16 cellular contexts compared by ENCODE assay signal in genomic region chr2:100773538-100773937, GRCh38. TPM values are rescaled to one million over a fixed set of nuclear protein-coding genes. Genes with fewer than 3 reads are reported as not detected.
A peak's percentile ranks its signal among the peaks of the same experiment; 100 is the strongest.
DNase-seq lines count a peak whose midpoint lies in the region; ATAC-seq, FAIRE-seq and TF ChIP-seq lines count a peak whose summit lies in the region.
"Had no signal": no experiment of that assay in that cellular context is flagged by ENCODE, and none has a peak within 500 bp of the region (broad histone marks: within the 10 kb centered on the region; RNA-seq: fewer than 3 reads in every experiment).

No MANE protein-coding gene starts in this region.

- in situ Hi-C loops in Panc1 (cut with HindIII; ENCODE audit: low pct_unique_long_range_greater_than_20kb, low sequenced_read_pairs), result no loop called here

- TF ChIP-seq POLR2A in H54 (IDR thresholded peaks at IDR 0.05; ENCODE audit: low read depth, low read length), result no peak

- H3K4me1 ChIP-seq in Panc1 (ENCODE audit: control insufficient read depth, insufficient read depth, low read length), result peaks cover 2% of the 10 kb centered on the region
- H3K4me1 ChIP-seq: BLaER1 treated with 17β-estradiol and CSF1 and Interleukin-3, amounts not matched to agents 10 nM and 100 nM had no signal

- POLR2A ChIA-PET in Panc1 (lab: Charles Lee), result no interaction called here

- H3K36me3 ChIP-seq in Panc1 (ENCODE audit: control insufficient read depth, insufficient read depth, low read length), result no peaks in the 10 kb centered on the region
- H3K36me3 ChIP-seq: BLaER1 treated with 17β-estradiol and CSF1 and Interleukin-3, amounts not matched to agents 10 nM and 100 nM had no signal

- DNase-seq in AG10803 (ENCODE audit: low read depth), result peak; percentile 58
- DNase-seq in Panc1 (ENCODE audit: low read depth, low spot score), result no peak
- DNase-seq in ecto neural progenitor cell (ENCODE audit: low spot score), result peak; percentile 32
- peak; percentile 58 for DNase-seq in fibroblast of the conjunctiva (ENCODE audit: low read depth)
- no peak for DNase-seq in NCI-H1417 (lab: John Stamatoyannopoulos, UW)
- no peak for DNase-seq in DMS79 treated with DMSO at 0.1 percent for 48 hours (lab: John Stamatoyannopoulos, UW)
- DNase-seq in H54 (ENCODE audit: insufficient read length, low spot score), result no peak
- DNase-seq: 8988T; CD4-positive, CD25-positive, alpha-beta regulatory T cell; DMS79; HCEC 1CT; HFFc6 had no signal

- ATAC-seq in Panc1, result no peak
- ATAC-seq: HepG2 had no signal

- H3K4me3 ChIP-seq in AG10803 (ENCODE audit: low read length) (no peak overlapping the region), Panc1 (ENCODE audit: low read depth in 2 of 2, low read length in 2 of 2) (no peak overlapping the region)
- H3K4me3 ChIP-seq: BLaER1 treated with 17β-estradiol and CSF1 and Interleukin-3, amounts not matched to agents 10 nM and 100 nM had no signal

- peak overlapping the region; percentile 46; the same call in 1 of the 2 replicates for H3K27ac ChIP-seq in Panc1 (ENCODE audit: low read length)
- H3K27ac ChIP-seq: BLaER1 treated with 17β-estradiol and CSF1 and Interleukin-3, amounts not matched to agents 10 nM and 100 nM had no signal

- TF ChIP-seq CTCF in AG10803 (conservative IDR thresholded peaks at IDR 0.05; ENCODE audit: low read length) (no peak), Panc1 (IDR thresholded peaks at IDR 0.05) (no peak)

- BruUV-seq in Panc1 (replicated peaks; lab: Mats Ljungman, UMichigan), result no TSS peak

- CTCF ChIA-PET in Panc1 (lab: Charles Lee), result no interaction called here

- no peaks in the 10 kb centered on the region for H3K9me3 ChIP-seq in Panc1 (ENCODE audit: control insufficient read depth, insufficient read depth, low read depth, low read length)
- H3K9me3 ChIP-seq: BLaER1 treated with 17β-estradiol and CSF1 and Interleukin-3, amounts not matched to agents 10 nM and 100 nM had no signal

- FAIRE-seq in H54 (lab: Jason Lieb, UNC), result no peak
- FAIRE-seq: H1, HepG2, HTR-8/SVneo had no signal

- H3K27me3 ChIP-seq in Panc1 (ENCODE audit: control insufficient read depth, insufficient read depth, low read length), result no peaks in the 10 kb centered on the region
- H3K27me3 ChIP-seq: BLaER1 treated with 17β-estradiol and CSF1 and Interleukin-3, amounts not matched to agents 10 nM and 100 nM had no signal

- intact Hi-C loops in Panc1 (cut with micrococcal nuclease; ENCODE audit: unreplicated experiment), result no loop called here

RNA-seq across cellular contexts. Expression of gene NPAS2, which starts 46.4 kb away (rescaled TPM):
- 72.8 TPM for total RNA-seq in Panc1 (2021; ENCODE audit: unreplicated experiment)
- 140 TPM for polyA plus RNA-seq in Panc1 (2012; ENCODE audit: insufficient read length)

Comparison
In these comparisons a context has a peak if more than half of its experiments do, and no peak if none do; other contexts are left out.
1. DNase-seq: peak in AG10803 (single experiment), ecto neural progenitor cell (single experiment) and fibroblast of the conjunctiva (single experiment); none in Panc1 (single experiment), NCI-H1417 (0 of 3), DMS79 treated with DMSO at 0.1 percent for 48 hours (single experiment) and H54 (single experiment).